Comparison of ENCODE assay signal across 21 cellular contexts in genomic region chr4:105831189-105831588, GRCh38.
"Had no signal": no experiment of that assay in that cellular context is flagged by ENCODE, and none has a peak within 500 bp of the region (broad histone marks: within the 10 kb centered on the region; RNA-seq: fewer than 3 reads in every experiment).

No MANE protein-coding gene starts in this region.

- H3K27ac ChIP-seq: coronary artery, esophagus muscularis mucosa, foreskin keratinocyte, gastroesophageal sphincter, heart left ventricle, left lung, lower lobe of right lung had no signal

- FAIRE-seq: colon, endothelial cell of umbilical vein, frontal cortex, keratinocyte had no signal

- H3K9me3 ChIP-seq: esophagus muscularis mucosa, gastroesophageal sphincter, heart left ventricle, left lung, lower lobe of right lung, mucosa of descending colon had no signal

- H3K9me3 Mint-ChIP-seq: effector memory CD8-positive, alpha-beta T cell had no signal

- H3K4me1 Mint-ChIP-seq: mesothelial cell of epicardium had no signal

- DNase-seq: cerebellar nuclear complex; effector CD8-positive, alpha-beta T cell; effector memory CD8-positive, alpha-beta T cell; foreskin keratinocyte; heart left ventricle; hippocampal formation; left cardiac atrium; left lung; left ventricle myocardium superior; lower lobe of right lung; mesenchymal stem cell; mucosa of descending colon had no signal

- ATAC-seq: effector memory CD8-positive, alpha-beta T cell; foreskin keratinocyte; gastroesophageal sphincter; heart left ventricle; left cardiac atrium; left lung; left ventricle myocardium superior; lower lobe of right lung; mucosa of descending colon had no signal

- H3K4me1 ChIP-seq: esophagus muscularis mucosa, foreskin keratinocyte, gastroesophageal sphincter, heart left ventricle, left lung, lower lobe of right lung had no signal

- H3K4me3 ChIP-seq: coronary artery, esophagus muscularis mucosa, gastroesophageal sphincter, heart left ventricle, left lung, lower lobe of right lung, mucosa of descending colon had no signal

- H3K27me3 ChIP-seq: esophagus muscularis mucosa, foreskin keratinocyte, gastroesophageal sphincter, heart left ventricle, left lung had no signal

- H3K4me3 Mint-ChIP-seq: dendritic cell treated with granulocyte-macrophage colony-stimulating factor and Interleukin-4, amounts not matched to agents 40 ng/mL and 50 ng/mL, for 4 days; effector memory CD8-positive, alpha-beta T cell; mesothelial cell of epicardium had no signal

- H3K27ac Mint-ChIP-seq: dendritic cell treated with granulocyte-macrophage colony-stimulating factor and Interleukin-4, amounts not matched to agents 40 ng/mL and 50 ng/mL, for 4 days; effector memory CD8-positive, alpha-beta T cell; mesothelial cell of epicardium had no signal

- H3K27me3 Mint-ChIP-seq: dendritic cell treated with granulocyte-macrophage colony-stimulating factor and Interleukin-4, amounts not matched to agents 40 ng/mL and 50 ng/mL, for 4 days; effector memory CD8-positive, alpha-beta T cell had no signal

- H3K36me3 ChIP-seq: lower lobe of right lung had no signal
